In genomic region chr13:41960700-41961697, GRCh38 we compare ENCODE assay signal across 8 cellular contexts. TPM values are rescaled to one million over a fixed set of nuclear protein-coding genes. Genes with fewer than 3 reads are reported as not detected.
DNase-seq lines count a peak whose midpoint lies in the region; ATAC-seq and TF ChIP-seq lines count a peak whose summit lies in the region.

TSS of gene VWA8 (minus strand) at chr13:41961109. CDS start at chr13:41961015, 94 bp downstream.

- POLR2A ChIA-PET in AG04449 (lab: Yijun Ruan, JAX) = interaction anchor here (0.6 to 1.7 kb wide), 6 partner anchors 10 to 211 kb away, joined by 3 to 6 read pairs (median 3); no protein-coding TSS in a partner anchor

- peak within 1 kb of the TSS; percentile 76 for H3K4me3 ChIP-seq in AG04449 (ENCODE audit: low read depth, low read length)
- H3K4me3 ChIP-seq in colonic mucosa = peak within 1 kb of the TSS; percentile 92

- CTCF ChIA-PET in AG04449 (lab: Yijun Ruan, JAX) = interaction anchor here (0.6 to 1.8 kb wide), 11 partner anchors 11 to 294 kb away, joined by 3 to 6 read pairs (median 3); no protein-coding TSS in a partner anchor

- H3K9me3 ChIP-seq in colonic mucosa = no peaks in the 10 kb centered on the region

- TF ChIP-seq CTCF in AG04449 (IDR thresholded peaks at IDR 0.05; ENCODE audit: insufficient read depth, low read length, missing control alignments) (no peak), colonic mucosa (IDR thresholded peaks at IDR 0.05) (no peak)

- H3K36me3 ChIP-seq in colonic mucosa = no peaks in the 10 kb centered on the region

- DNase-seq in AG04449 (ENCODE audit: low read depth, low spot score) = peak; percentile 5
- peak; percentile 45 for DNase-seq in NCI-H446 treated with DMSO at 0.1 percent for 48 hours (lab: John Stamatoyannopoulos, UW)
- DNase-seq in activated CD4-positive, alpha-beta T cell treated with anti-CD3 and anti-CD28 coated beads for 4 hours = peak; percentile 80 to 81
- peak; percentile 81 for DNase-seq in colonic mucosa
- peak; percentile 77 to 79 for DNase-seq in stimulated activated CD4-positive, alpha-beta T cell treated with anti-CD3 and anti-CD28 coated beads, Interleukin-1b, Interleukin-23, amount 100 ng/mL, for 4 hours (ENCODE audit: low read depth in 2 of 2)

- H3K27me3 ChIP-seq in colonic mucosa (no peaks in the 10 kb centered on the region), layer of hippocampus (ENCODE audit: control insufficient read depth, insufficient read depth, low read length) (no peaks in the 10 kb centered on the region)

- peaks cover 5% of the 10 kb centered on the region for H3K4me1 ChIP-seq in colonic mucosa

- intact Hi-C loops in colonic mucosa (cut with DNase I) = loop anchor here (5.0 kb wide), 1 partner anchor 81 kb away; no protein-coding TSS in a partner anchor

- peak within 1 kb of the TSS; percentile 76 for H3K27ac ChIP-seq in colonic mucosa
- peak within 1 kb of the TSS; percentile 54 for H3K27ac ChIP-seq in layer of hippocampus (ENCODE audit: low read depth, low read length)

- ATAC-seq in GM18861 (IDR thresholded peaks at IDR 0.05; ENCODE audit: unreplicated experiment) (peak; percentile 64), HG03097 (IDR thresholded peaks at IDR 0.05; ENCODE audit: low FRiP score, unreplicated experiment) (peak; percentile 87)

- peak within 1 kb of the TSS; percentile 84 to 87 for H3K9ac ChIP-seq in colonic mucosa (ENCODE audit: low read depth in 2 of 2, low read length in 2 of 2)

RNA-seq across cellular contexts. Expression of gene VWA8, which starts in this region (rescaled TPM):
- 10 to 100 TPM; 23.8 to 31.8 TPM for total RNA-seq in colonic mucosa

Comparison
In these comparisons a context has a peak if more than half of its experiments do, and no peak if none do; other contexts are left out.
1. Peak in every context shown above with its lines: DNase-seq, ATAC-seq, H3K4me3 ChIP-seq and H3K27ac ChIP-seq.
2. DNase-seq: peak in every context shown above with its lines; median percentile 81 in colonic mucosa; 80 in activated CD4-positive, alpha-beta T cell treated with anti-CD3 and anti-CD28 coated beads for 4 hours; 78 in stimulated activated CD4-positive, alpha-beta T cell treated with anti-CD3 and anti-CD28 coated beads, Interleukin-1b, Interleukin-23, amount 100 ng/mL, for 4 hours; 45 in NCI-H446 treated with DMSO at 0.1 percent for 48 hours; 5 in AG04449.